Comparison of ENCODE assay signal across 23 cellular contexts in the genomic region with DNA sequence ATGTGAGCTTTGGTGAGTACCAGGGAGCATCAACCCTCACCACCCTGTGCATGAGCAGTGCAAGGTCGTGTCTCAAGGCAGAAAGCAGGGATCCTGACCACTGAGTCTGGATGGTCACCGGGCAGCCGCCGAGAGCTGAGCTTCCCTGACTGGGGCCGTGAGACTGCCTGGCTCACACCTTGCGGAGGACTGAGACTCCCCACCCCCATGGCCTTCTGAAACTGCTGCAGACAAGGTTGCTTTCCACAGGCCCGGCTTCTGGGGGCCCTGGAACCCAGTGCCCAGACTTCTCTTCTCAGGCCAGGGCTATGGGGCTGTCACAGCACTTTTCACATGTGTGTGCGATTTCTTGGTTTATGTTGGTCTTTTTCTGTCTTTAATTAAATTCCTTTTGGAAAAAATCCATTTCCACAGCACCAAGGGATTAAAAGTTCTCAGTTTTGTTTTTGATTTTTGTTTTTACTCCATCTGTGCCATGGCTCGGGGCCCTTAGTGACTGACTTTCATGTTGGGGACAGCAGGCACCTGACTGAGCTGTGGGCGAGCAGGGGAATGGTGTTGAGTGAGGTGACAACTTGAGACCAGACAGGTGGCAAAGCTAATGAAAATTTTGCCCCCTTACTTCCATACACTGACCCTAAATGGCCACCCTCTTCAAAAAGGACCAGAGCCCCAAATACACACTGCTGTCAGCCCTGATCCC.
A peak's percentile ranks its signal among the peaks of the same experiment; 100 is the strongest.
DNase-seq lines count a peak whose midpoint lies in the region; ATAC-seq and TF ChIP-seq lines count a peak whose summit lies in the region.
"Had no signal": no experiment of that assay in that cellular context is flagged by ENCODE, and none has a peak within 500 bp of the region (broad histone marks: within the 10 kb centered on the region; RNA-seq: fewer than 3 reads in every experiment).

No MANE protein-coding gene starts in this region.

- intact Hi-C loops in tibial artery (cut with DNase I; ENCODE audit: low total_unique reads): no loop called here
- intact Hi-C loops in activated CD8-positive, alpha-beta T cell treated with anti-CD3 and anti-CD28 coated beads for 36 hours (cut with micrococcal nuclease): no loop called here

- no peaks in the 10 kb centered on the region for H3K79me1 ChIP-seq in H9 (ENCODE audit: insufficient read depth, low read depth, low read length, poor library complexity, severe bottlenecking)

- TF ChIP-seq CTCF in H9 (conservative IDR thresholded peaks at IDR 0.05) (no peak), chondrocyte (IDR thresholded peaks at IDR 0.05) (no peak), tibial artery (IDR thresholded peaks at IDR 0.05) (no peak)
- no peak for TF ChIP-seq CTCF in activated CD8-positive, alpha-beta T cell treated with anti-CD3 and anti-CD28 coated beads for 36 hours (IDR thresholded peaks at IDR 0.05)

- no peak overlapping the region for H2BK15ac ChIP-seq in H9 (ENCODE audit: low read depth, low read length)

- no peak overlapping the region for H3K4me3 ChIP-seq in tibial artery
- H3K4me3 ChIP-seq: BLaER1 treated with 17β-estradiol and CSF1 and Interleukin-3, amounts not matched to agents 10 nM and 100 nM; GM12878 had no signal

- no peak overlapping the region for H2AFZ ChIP-seq in H9 (ENCODE audit: low read length)

- H3K14ac ChIP-seq in H9 (ENCODE audit: insufficient read depth, low read length): no peak overlapping the region

- POLR2A ChIA-PET in activated CD8-positive, alpha-beta T cell treated with anti-CD3 and anti-CD28 coated beads for 36 hours (lab: Charles Lee): no interaction called here

- CTCF ChIA-PET in activated CD8-positive, alpha-beta T cell treated with anti-CD3 and anti-CD28 coated beads for 36 hours (lab: Charles Lee): no interaction called here

- H4K20me1 ChIP-seq in H9 (ENCODE audit: control insufficient read depth, insufficient read depth, insufficient read length): no peaks in the 10 kb centered on the region

- H3K4me1 ChIP-seq in H9 (ENCODE audit: insufficient read depth, low read length) (no peaks in the 10 kb centered on the region), tibial artery (peaks cover 0 to 51% (median 41%) of the 10 kb centered on the region in 4 donors)
- H3K4me1 ChIP-seq: BLaER1 treated with 17β-estradiol and CSF1 and Interleukin-3, amounts not matched to agents 10 nM and 100 nM had no signal

- H2BK20ac ChIP-seq in H9 (ENCODE audit: low read depth, low read length, poor library complexity, severe bottlenecking): no peak overlapping the region

- no peak overlapping the region for H4K8ac ChIP-seq in H9 (replicated peaks; ENCODE audit: insufficient read length, low read depth, low read length)

- peaks cover 0 to 5% of the 10 kb centered on the region in 2 experiments; a peak in 1 of 4 replicates for H3K4me1 Mint-ChIP-seq in H9
- H3K4me1 Mint-ChIP-seq in chondrocyte (ENCODE audit: low read depth): peaks cover 26% of the 10 kb centered on the region
- H3K4me1 Mint-ChIP-seq in activated CD8-positive, alpha-beta T cell treated with anti-CD3 and anti-CD28 coated beads for 36 hours (ENCODE audit: low read depth): no peaks in the 10 kb centered on the region

- H4K5ac ChIP-seq in H9 (ENCODE audit: insufficient read length, low read depth, low read length): no peak overlapping the region

- H3T11ph ChIP-seq in H9 (ENCODE audit: low read length): no peak overlapping the region

- H4K91ac ChIP-seq in H9 (ENCODE audit: insufficient read length, low read depth, low read length): no peak overlapping the region

- no peak overlapping the region for H3K56ac ChIP-seq in H9 (ENCODE audit: insufficient read length, low read depth, low read length)

- no peaks in the 10 kb centered on the region for H3K9me3 ChIP-seq in H9 (ENCODE audit: control insufficient read depth, low read depth, low read length)
- H3K9me3 ChIP-seq in tibial artery: no peaks in the 10 kb centered on the region
- H3K9me3 ChIP-seq: BLaER1 treated with 17β-estradiol and CSF1 and Interleukin-3, amounts not matched to agents 10 nM and 100 nM had no signal

- no peaks in the 10 kb centered on the region for H3K79me2 ChIP-seq in H9 (ENCODE audit: insufficient read depth, low read length)

- H3K18ac ChIP-seq in H9 (ENCODE audit: insufficient read length, low read depth, low read length): no peak overlapping the region

- no peaks in the 10 kb centered on the region for H3K27me3 ChIP-seq in H9 (ENCODE audit: insufficient read depth, low read length)
- no peaks in the 10 kb centered on the region for H3K27me3 ChIP-seq in tibial artery
- H3K27me3 ChIP-seq: BLaER1 treated with 17β-estradiol and CSF1 and Interleukin-3, amounts not matched to agents 10 nM and 100 nM had no signal

- no peak overlapping the region for H3K4me2 ChIP-seq in H9 (ENCODE audit: insufficient read depth, insufficient read length, low read length)
- H3K4me2 ChIP-seq: BLaER1 treated with 17β-estradiol and CSF1 and Interleukin-3, amounts not matched to agents 10 nM and 100 nM; KMS-11 had no signal

- DNase-seq in H9 (peak; percentile 27), chondrocyte (ENCODE audit: low spot score) (no peak), iPS-NIHi7 (ENCODE audit: extremely low spot score) (peak; percentile 39), tibial artery (no peak)
- DNase-seq in activated CD8-positive, alpha-beta T cell treated with anti-CD3 and anti-CD28 coated beads for 36 hours: no peak
- no peak for DNase-seq in activated naive CD4-positive, alpha-beta T cell treated with Interleukin-2 at 50 U/mL for 16 hours
- DNase-seq: Calu3; CD8-positive, alpha-beta T cell; DMS53; EL; GOT3; MV-4-11; NCI-H1417; NCI-H187; NCI-H2107; NCI-H510A; NCI-H748 treated with DMSO at 0.1 percent for 48 hours; SHP77 had no signal

- H3K27ac Mint-ChIP-seq in H9 (no peak overlapping the region), chondrocyte (ENCODE audit: unreplicated experiment) (peak overlapping the region; percentile 63)
- H3K27ac Mint-ChIP-seq in activated CD8-positive, alpha-beta T cell treated with anti-CD3 and anti-CD28 coated beads for 36 hours: no peak overlapping the region
- H3K27ac Mint-ChIP-seq: CD8-positive, alpha-beta T cell had no signal

- H3K23me2 ChIP-seq in H9 (ENCODE audit: insufficient read length, low read depth, low read length, poor library complexity, severe bottlenecking): no peaks in the 10 kb centered on the region

- no peak overlapping the region for H2BK5ac ChIP-seq in H9 (ENCODE audit: insufficient read length, low read length)

- H3K23ac ChIP-seq in H9 (ENCODE audit: insufficient read length, low read depth, low read length): no peak overlapping the region

- H3K9me3 Mint-ChIP-seq in H9 (no peaks in the 10 kb centered on the region), chondrocyte (ENCODE audit: low read depth) (no peaks in the 10 kb centered on the region)
- H3K9me3 Mint-ChIP-seq in activated CD8-positive, alpha-beta T cell treated with anti-CD3 and anti-CD28 coated beads for 36 hours: no peaks in the 10 kb centered on the region
- H3K9me3 Mint-ChIP-seq: CD8-positive, alpha-beta T cell had no signal

- no peak for ATAC-seq in GM21786 (IDR thresholded peaks at IDR 0.05; ENCODE audit: unreplicated experiment)
- ATAC-seq in activated CD8-positive, alpha-beta T cell treated with anti-CD3 and anti-CD28 coated beads for 36 hours: no peak
- ATAC-seq: CD8-positive, alpha-beta T cell; GM12878; HepG2 had no signal

- no peaks in the 10 kb centered on the region for H3K36me3 ChIP-seq in tibial artery
- H3K36me3 ChIP-seq: BLaER1 treated with 17β-estradiol and CSF1 and Interleukin-3, amounts not matched to agents 10 nM and 100 nM had no signal

- no peak overlapping the region for H3K4ac ChIP-seq in H9 (ENCODE audit: low read depth, low read length)

- H3K9ac ChIP-seq in H9 (ENCODE audit: extremely low read depth, insufficient read length, low read length): no peak overlapping the region
- H3K9ac ChIP-seq: BLaER1 treated with 17β-estradiol and CSF1 and Interleukin-3, amounts not matched to agents 10 nM and 100 nM; KMS-11 had no signal

- peaks cover 1% of the 10 kb centered on the region; the same call in 1 of the 2 replicates for H3K27me3 Mint-ChIP-seq in H9 (ENCODE audit: low read depth)
- H3K27me3 Mint-ChIP-seq in chondrocyte (ENCODE audit: low read depth): peaks cover 7% of the 10 kb centered on the region
- H3K27me3 Mint-ChIP-seq in activated CD8-positive, alpha-beta T cell treated with anti-CD3 and anti-CD28 coated beads for 36 hours: peaks cover 2% of the 10 kb centered on the region

- H2BK120ac ChIP-seq in H9 (ENCODE audit: low read depth, low read length, poor library complexity, severe bottlenecking): no peak overlapping the region

- H3K27ac ChIP-seq in H9 (ENCODE audit: insufficient read length, low read depth, low read length) (no peak overlapping the region), tibial artery (peak overlapping the region; percentile 69 to 79)
- H3K27ac ChIP-seq: BLaER1 treated with 17β-estradiol and CSF1 and Interleukin-3, amounts not matched to agents 10 nM and 100 nM; KMS-11 had no signal

- H3K4me3 Mint-ChIP-seq in H9: no peak overlapping the region
- no peak overlapping the region for H3K4me3 Mint-ChIP-seq in chondrocyte (ENCODE audit: unreplicated experiment)
- H3K4me3 Mint-ChIP-seq in activated CD8-positive, alpha-beta T cell treated with anti-CD3 and anti-CD28 coated beads for 36 hours: no peak overlapping the region
- H3K4me3 Mint-ChIP-seq: CD8-positive, alpha-beta T cell had no signal

- no CpG with 5 or more reads among the region's 10 CpGs for WGBS in H9 (ENCODE audit: extremely low coverage, insufficient read length, low lambda C conversion rate)

- H2BK12ac ChIP-seq in H9 (ENCODE audit: insufficient read length, low read depth, low read length): no peak overlapping the region

- H2AK5ac ChIP-seq in H9 (ENCODE audit: insufficient read length, low read length): no peak overlapping the region

- H3K36me3 Mint-ChIP-seq in H9 (ENCODE audit: insufficient read depth in 1 of 3, low read depth in 3 of 3): no peaks in the 10 kb centered on the region
- H3K36me3 Mint-ChIP-seq in chondrocyte (ENCODE audit: low read depth): no peaks in the 10 kb centered on the region
- no peaks in the 10 kb centered on the region for H3K36me3 Mint-ChIP-seq in activated CD8-positive, alpha-beta T cell treated with anti-CD3 and anti-CD28 coated beads for 36 hours (ENCODE audit: low read depth)
- H3K36me3 Mint-ChIP-seq: CD8-positive, alpha-beta T cell had no signal

Comparison
In these comparisons a context has a peak if more than half of its experiments do, and no peak if none do; other contexts are left out.
1. DNase-seq: peak in H9 (single experiment) and iPS-NIHi7 (single experiment); none in chondrocyte (single experiment), tibial artery (0 of 2), activated CD8-positive, alpha-beta T cell treated with anti-CD3 and anti-CD28 coated beads for 36 hours (single experiment) and activated naive CD4-positive, alpha-beta T cell treated with Interleukin-2 at 50 U/mL for 16 hours (single experiment).